Comparison of ENCODE assay signal across 8 cellular contexts in the genomic region with DNA sequence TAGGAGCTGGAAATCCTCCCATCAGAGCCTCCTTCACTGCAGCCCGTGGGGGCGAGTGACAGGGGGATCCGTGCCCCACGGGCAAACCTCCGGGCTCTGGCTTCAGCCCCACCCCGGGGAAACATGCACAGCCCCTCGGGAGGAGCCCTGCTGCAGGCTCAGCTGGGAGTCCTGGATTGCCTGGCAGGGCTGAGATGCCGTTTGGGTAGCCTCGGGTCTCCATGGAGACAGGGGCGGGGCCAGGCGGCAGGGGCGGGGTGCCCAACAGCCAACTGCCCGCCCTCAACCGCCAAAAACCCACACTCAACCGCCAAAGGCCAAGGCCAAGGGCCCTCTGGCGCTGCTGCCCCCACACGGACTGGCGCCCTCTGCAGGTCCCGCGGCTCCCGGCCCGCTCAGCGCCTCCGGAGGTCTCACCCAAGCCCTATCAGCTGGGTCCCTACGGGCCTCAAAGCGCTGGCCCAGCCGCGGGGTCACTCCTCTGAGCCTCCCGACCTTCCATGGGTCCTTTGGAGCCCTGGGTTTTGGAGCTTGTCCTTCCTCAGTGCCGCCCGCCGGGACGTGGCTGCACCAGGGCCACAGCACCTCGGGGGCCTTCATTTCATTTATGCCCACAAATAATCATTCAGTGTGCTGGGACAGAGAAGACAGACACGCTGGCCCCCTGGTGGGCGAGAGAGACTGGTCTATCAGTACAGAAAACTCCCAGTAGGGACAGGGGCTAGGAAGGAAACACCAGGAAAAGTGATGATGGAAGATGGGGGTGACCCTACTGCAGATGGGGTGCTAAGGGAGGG. TPM values are rescaled to one million over a fixed set of nuclear protein-coding genes. Genes with fewer than 3 reads are reported as not detected.
DNase-seq lines count a peak whose midpoint lies in the region; ATAC-seq and TF ChIP-seq lines count a peak whose summit lies in the region.

No MANE protein-coding gene starts in this region.

- H4K20me1 ChIP-seq in SK-N-SH (ENCODE audit: insufficient read depth) = no peaks in the 10 kb centered on the region
- no peaks in the 10 kb centered on the region for H4K20me1 ChIP-seq in osteoblast (ENCODE audit: insufficient read depth, low read length)

- POLR2A ChIA-PET in CD8-positive, alpha-beta memory T cell (lab: Charles Lee) = interaction anchor here (0.9 kb wide), 1 partner anchor 34 kb away, joined by 4 read pairs; a partner anchor contains a TSS
- POLR2A ChIA-PET in SK-N-SH (lab: Yijun Ruan, JAX) = no interaction called here

- H3K79me2 ChIP-seq in SK-N-SH (ENCODE audit: insufficient read depth) (no peaks in the 10 kb centered on the region), osteoblast (ENCODE audit: insufficient read depth, low read length) (no peaks in the 10 kb centered on the region)

- peaks cover 8 to 13% (median 12%) of the 10 kb centered on the region in 3 donors for H3K4me1 Mint-ChIP-seq in CD8-positive, alpha-beta memory T cell
- H3K4me1 Mint-ChIP-seq in activated naive CD4-positive, alpha-beta T cell treated with anti-CD3 and anti-CD28 coated beads, Interleukin-2, amount 50 U/mL, for 24 hours = peaks cover 15% of the 10 kb centered on the region
- H3K4me1 Mint-ChIP-seq in glutamatergic neuron (ENCODE audit: low read depth, unreplicated experiment) = peaks cover 10% of the 10 kb centered on the region

- CTCF ChIA-PET in CD8-positive, alpha-beta memory T cell (lab: Charles Lee) = interaction anchor here (0.5 to 3.7 kb wide), 22 partner anchors 9 to 481 kb away, joined by 3 to 20 read pairs (median 4); a partner anchor contains a TSS
- CTCF ChIA-PET in SK-N-SH (lab: Yijun Ruan, JAX) = interaction anchor here (0.6 to 4.9 kb wide), 41 partner anchors 7 to 237 kb away, joined by 3 to 50 read pairs (median 4); a partner anchor contains a TSS

- peaks cover 11% of the 10 kb centered on the region for H3K4me1 ChIP-seq in CD8-positive, alpha-beta memory T cell (ENCODE audit: insufficient read depth, low read length)
- H3K4me1 ChIP-seq in SK-N-SH (ENCODE audit: control insufficient read depth in 1 of 2, insufficient read depth in 2 of 2, low read depth in 1 of 2, low read length in 1 of 2) = peaks cover 5 to 30% of the 10 kb centered on the region in 2 experiments; a peak in 1 of 4 replicates
- H3K4me1 ChIP-seq in osteoblast (ENCODE audit: insufficient read depth, low read length) = peaks cover 11% of the 10 kb centered on the region

- H3F3A ChIP-seq in SK-N-SH (replicated peaks; ENCODE audit: insufficient read depth) = no peaks in the 10 kb centered on the region

- peak overlapping the region; percentile 54 for H3K4me3 ChIP-seq in CD8-positive, alpha-beta memory T cell (ENCODE audit: low read length)
- peak overlapping the region; percentile 52 to 58 for H3K4me3 ChIP-seq in SK-N-SH (ENCODE audit: low read depth in 2 of 2, low read length in 1 of 2)
- peak overlapping the region; percentile 73 for H3K4me3 ChIP-seq in osteoblast (ENCODE audit: insufficient read depth, low read length)

- peak; percentile 67 for TF ChIP-seq CTCF in SK-N-SH (IDR thresholded peaks at IDR 0.05)
- peak; percentile 72 for TF ChIP-seq CTCF in glutamatergic neuron (IDR thresholded peaks at IDR 0.05; ENCODE audit: partially characterized antibody, unreplicated experiment)
- peak; percentile 60 for TF ChIP-seq CTCF in osteoblast (IDR thresholded peaks at IDR 0.05; ENCODE audit: extremely low read depth, low read depth, low read length)

- H3K9me3 ChIP-seq in CD8-positive, alpha-beta memory T cell (ENCODE audit: low read length) = no peaks in the 10 kb centered on the region
- no peaks in the 10 kb centered on the region for H3K9me3 ChIP-seq in KOPT-K1 (ENCODE audit: insufficient read depth, low read length, poor library complexity, severe bottlenecking)
- H3K9me3 ChIP-seq in SK-N-SH = no peaks in the 10 kb centered on the region
- no peaks in the 10 kb centered on the region for H3K9me3 ChIP-seq in osteoblast (ENCODE audit: low read depth, low read length)

- peak; percentile 69 to 84 (median 70) for DNase-seq in CD8-positive, alpha-beta memory T cell
- DNase-seq in SK-N-SH (peak; percentile 94), glutamatergic neuron (peak; percentile 84), osteoblast (ENCODE audit: insufficient read length, low spot score, missing footprints) (peak; percentile 98)

- H3K9ac ChIP-seq in SK-N-SH = peak overlapping the region; percentile 42; the same call in 1 of the 2 replicates

- H3K4me3 Mint-ChIP-seq in CD8-positive, alpha-beta memory T cell = peak overlapping the region; percentile 46 to 95 (median 83)
- peak overlapping the region; percentile 80 for H3K4me3 Mint-ChIP-seq in activated naive CD4-positive, alpha-beta T cell treated with anti-CD3 and anti-CD28 coated beads, Interleukin-2, amount 50 U/mL, for 24 hours
- peak overlapping the region; percentile 80 for H3K4me3 Mint-ChIP-seq in glutamatergic neuron (ENCODE audit: unreplicated experiment)

- H3K27ac ChIP-seq in CD8-positive, alpha-beta memory T cell (ENCODE audit: low read depth, low read length) = peak overlapping the region; percentile 29
- H3K27ac ChIP-seq in KOPT-K1 (ENCODE audit: low read depth, low read length, poor library complexity, severe bottlenecking) (peak overlapping the region; percentile 89), SK-N-SH (ENCODE audit: low read depth in 2 of 2, low read length in 1 of 2) (peak overlapping the region in 1 of 2 experiments; percentile 53; a peak in 2 of 4 replicates), osteoblast (ENCODE audit: low read depth, low read length) (no peak overlapping the region), temporal lobe (ENCODE audit: low read depth, low read length) (peak overlapping the region; percentile 79)

- no peaks in the 10 kb centered on the region for H3K27me3 Mint-ChIP-seq in CD8-positive, alpha-beta memory T cell
- no peaks in the 10 kb centered on the region for H3K27me3 Mint-ChIP-seq in activated naive CD4-positive, alpha-beta T cell treated with anti-CD3 and anti-CD28 coated beads, Interleukin-2, amount 50 U/mL, for 24 hours
- H3K27me3 Mint-ChIP-seq in glutamatergic neuron (ENCODE audit: unreplicated experiment) = peaks cover 7% of the 10 kb centered on the region

- H2AFZ ChIP-seq in SK-N-SH (ENCODE audit: low read depth) (peak overlapping the region; percentile 100; the same call in 1 of the 2 replicates), osteoblast (ENCODE audit: low read length) (peak overlapping the region; percentile 93)

- TF ChIP-seq EP300 in SK-N-SH (IDR thresholded peaks at IDR 0.05; ENCODE audit: borderline replicate concordance in 1 of 2, low read depth in 1 of 2, low read length in 1 of 2) = no peak

- no peaks in the 10 kb centered on the region for H3K9me2 ChIP-seq in SK-N-SH

- WGBS in SK-N-SH (ENCODE audit: low lambda C conversion rate) = 3% methylated on average over 19 of the region's 36 CpGs

- no peaks in the 10 kb centered on the region for H3K27me3 ChIP-seq in CD8-positive, alpha-beta memory T cell (ENCODE audit: insufficient read depth, low read length, poor library complexity, severe bottlenecking)
- no peaks in the 10 kb centered on the region for H3K27me3 ChIP-seq in SK-N-SH (ENCODE audit: insufficient read depth)
- H3K27me3 ChIP-seq in osteoblast (ENCODE audit: insufficient read depth, low read length) = no peaks in the 10 kb centered on the region

- H3K27ac Mint-ChIP-seq in CD8-positive, alpha-beta memory T cell = peak overlapping the region in 7 of 8 donors; percentile 27 to 90 (median 79)
- peak overlapping the region; percentile 9 for H3K27ac Mint-ChIP-seq in activated naive CD4-positive, alpha-beta T cell treated with anti-CD3 and anti-CD28 coated beads, Interleukin-2, amount 50 U/mL, for 24 hours
- peak overlapping the region; percentile 56 for H3K27ac Mint-ChIP-seq in glutamatergic neuron (ENCODE audit: unreplicated experiment)

- no peaks in the 10 kb centered on the region for H3K36me3 ChIP-seq in CD8-positive, alpha-beta memory T cell (ENCODE audit: insufficient read depth, low read length)
- H3K36me3 ChIP-seq in KOPT-K1 (ENCODE audit: insufficient read depth, low read length) (no peaks in the 10 kb centered on the region), SK-N-SH (replicated peaks in 1 of 2; ENCODE audit: control insufficient read depth in 1 of 2, insufficient read depth in 2 of 2, low read length in 1 of 2) (no peaks in the 10 kb centered on the region), osteoblast (ENCODE audit: insufficient read depth, low read length) (no peaks in the 10 kb centered on the region)

- peak; percentile 54 for ATAC-seq in GM21515 (IDR thresholded peaks at IDR 0.05; ENCODE audit: unreplicated experiment)

- peak; percentile 61 for TF ChIP-seq RAD21 in SK-N-SH (IDR thresholded peaks at IDR 0.05; ENCODE audit: low read length)

- peak overlapping the region; percentile 61 for H3K4me2 ChIP-seq in SK-N-SH
- H3K4me2 ChIP-seq in osteoblast (ENCODE audit: insufficient read depth, low read length) = peak overlapping the region; percentile 91

- no peaks in the 10 kb centered on the region for H3K9me3 Mint-ChIP-seq in CD8-positive, alpha-beta memory T cell
- H3K9me3 Mint-ChIP-seq in activated naive CD4-positive, alpha-beta T cell treated with anti-CD3 and anti-CD28 coated beads, Interleukin-2, amount 50 U/mL, for 24 hours = no peaks in the 10 kb centered on the region
- peaks cover 5% of the 10 kb centered on the region for H3K9me3 Mint-ChIP-seq in glutamatergic neuron (ENCODE audit: unreplicated experiment)

- H3K36me3 Mint-ChIP-seq in CD8-positive, alpha-beta memory T cell = no peaks in the 10 kb centered on the region
- H3K36me3 Mint-ChIP-seq in activated naive CD4-positive, alpha-beta T cell treated with anti-CD3 and anti-CD28 coated beads, Interleukin-2, amount 50 U/mL, for 24 hours = no peaks in the 10 kb centered on the region
- H3K36me3 Mint-ChIP-seq in glutamatergic neuron (ENCODE audit: unreplicated experiment) = peaks cover 8% of the 10 kb centered on the region

TF ChIP-seq in SK-N-SH, 30 proteins besides CTCF, POLR2A, EP300 and RAD21:
- 0 out of 2 replicates have a peak, but pooled peaks have one; percentile 20 for TF ChIP-seq SIN3A (IDR thresholded peaks at IDR 0.05; ENCODE audit: borderline replicate concordance, low read depth, low read length)
- TF ChIP-seq TEAD4 (IDR thresholded peaks at IDR 0.05; ENCODE audit: borderline replicate concordance, insufficient read depth) = no peak
- TF ChIP-seq CHD2 (IDR thresholded peaks at IDR 0.05; ENCODE audit: low read length, partially characterized antibody) = no peak
- peak; percentile 53 for TF ChIP-seq SMC3 (IDR thresholded peaks at IDR 0.05; ENCODE audit: low read depth, low read length)
- TF ChIP-seq POLR2AphosphoS5 (IDR thresholded peaks at IDR 0.05; ENCODE audit: low read depth, low read length) = peak; percentile 38; the same call in 1 of the 2 replicates
- 0 out of 2 replicates have a peak, but pooled peaks have one; percentile 15 for TF ChIP-seq MXI1 (IDR thresholded peaks at IDR 0.05; ENCODE audit: low read depth, low read length)
TF ChIP-seq in SK-N-SH: peak in this region for 4.

RNA-seq across cellular contexts. Expression of a gene that starts 33.5 kb away (rescaled TPM):
- total RNA-seq in CD8-positive, alpha-beta memory T cell = 10 to 100 TPM; 50.5 to 51.2 TPM
- 19.8 TPM for polyA plus RNA-seq in CD8-positive, alpha-beta memory T cell
- polyA plus RNA-seq in SK-N-SH (2012; rRNA removed) = 38.2 and 41.9 TPM in 2 replicates
- polyA plus RNA-seq in SK-N-SH (2012; cell fraction: cytosol; rRNA removed) = 21.3 and 28.1 TPM in 2 replicates
- 95.1 and 120 TPM in 2 replicates for polyA plus RNA-seq in SK-N-SH (2012; cell fraction: nucleus; rRNA removed)
- 44.1 TPM for total RNA-seq in glutamatergic neuron (ENCODE audit: unreplicated experiment)
- 34.7 and 37.4 TPM in 2 replicates for total RNA-seq in osteoblast
- 24.3 TPM for total RNA-seq in temporal lobe

Comparison
In these comparisons a context has a peak if more than half of its experiments do, and no peak if none do; other contexts are left out.
1. H3K27ac Mint-ChIP-seq: peak in every context shown above with its lines; median percentile 79 in CD8-positive, alpha-beta memory T cell; 56 in glutamatergic neuron; 9 in activated naive CD4-positive, alpha-beta T cell treated with anti-CD3 and anti-CD28 coated beads, Interleukin-2, amount 50 U/mL, for 24 hours.